Comparison of ENCODE assay signal across 9 cellular contexts in genomic region chr7:6547400-6547799, GRCh38. TPM values are rescaled to one million over a fixed set of nuclear protein-coding genes. Genes with fewer than 3 reads are reported as not detected.
"Had no signal": no experiment of that assay in that cellular context is flagged by ENCODE, and none has a peak within 500 bp of the region (broad histone marks: within the 10 kb centered on the region; RNA-seq: fewer than 3 reads in every experiment).

No MANE protein-coding gene starts in this region.

- H3K27ac ChIP-seq: GM23248, KMS-11 had no signal

- H3K4me3 ChIP-seq: GM23248 had no signal

- H3K4me2 ChIP-seq: KMS-11 had no signal

- H3K9ac ChIP-seq: GM23248, KMS-11 had no signal

- DNase-seq: GM23248, GOT3, HCEC 1CT, IMR-90, Karpas-422, KBM-7 had no signal

RNA-seq across cellular contexts. Expression of gene GRID2IP, which starts 3.9 kb away (rescaled TPM):
- total RNA-seq: GM23248, H4, HT1080, IMR-90 had no signal
